8 cellular contexts compared by ENCODE assay signal in genomic region chr10:11610855-11611247, GRCh38. TPM values are rescaled to one million over a fixed set of nuclear protein-coding genes. Genes with fewer than 3 reads are reported as not detected.
DNase-seq lines count a peak whose midpoint lies in the region; ATAC-seq and TF ChIP-seq lines count a peak whose summit lies in the region.

No MANE protein-coding gene starts in this region.

- ATAC-seq in Right ventricle myocardium inferior (peak; percentile 14), HG03354 (IDR thresholded peaks at IDR 0.05; ENCODE audit: poor library complexity, severe bottlenecking, unreplicated experiment) (peak; percentile 13)

- H3K4me3 ChIP-seq in WI38 (ENCODE audit: low read depth, low read length) (peak overlapping the region; percentile 92), stomach (peak overlapping the region; percentile 77 to 97 (median 86))

- no peak for TF ChIP-seq EP300 in stomach (IDR thresholded peaks at IDR 0.05)

- WGBS in stomach, 5 donors: 0 to 1% (median 1%) methylated on average over 17 to 40 of the region's 40 CpGs

- no peaks in the 10 kb centered on the region for H3K36me3 ChIP-seq in stomach

- peaks cover 9 to 39% (median 26%) of the 10 kb centered on the region in 4 donors for H3K4me1 ChIP-seq in stomach

- DNase-seq in Right ventricle myocardium inferior (ENCODE audit: missing footprints) (peak; percentile 76), cardiac septum (ENCODE audit: low spot score) (no peak), ecto neural progenitor cell (ENCODE audit: low spot score) (peak; percentile 65), lung microvascular endothelial cell (ENCODE audit: low read depth in 2 of 2) (peak; percentile 44 to 48), stomach (no peak), NCI-H2029 treated with DMSO at 0.1 percent for 48 hours (lab: John Stamatoyannopoulos, UW) (no peak)

- peak overlapping the region; percentile 91 to 97 (median 94) for H3K27ac ChIP-seq in stomach

- intact Hi-C loops in Right ventricle myocardium inferior (cut with DNase I): loop anchor here (5.0 kb wide), 2 partner anchors 94 to 131 kb away; partner anchors contain the start of gene ECHDC3
- intact Hi-C loops in cardiac septum (cut with DNase I): loop anchor here (5.0 kb wide), 2 partner anchors 71 to 89 kb away; no protein-coding TSS in a partner anchor
- intact Hi-C loops in stomach (cut with DNase I; ENCODE audit: low total_unique reads): no loop called here

- TF ChIP-seq POLR2A in stomach (IDR thresholded peaks at IDR 0.05): no peak

- TF ChIP-seq CTCF in WI38 (IDR thresholded peaks at IDR 0.05; ENCODE audit: low read depth, low read length) (no peak), stomach (IDR thresholded peaks at IDR 0.05) (no peak)

- no peaks in the 10 kb centered on the region for H3K9me3 ChIP-seq in stomach

- H3K27me3 ChIP-seq in stomach: no peaks in the 10 kb centered on the region

RNA-seq across cellular contexts. Expression of gene USP6NL, which starts 0.6 kb away (rescaled TPM):
- total RNA-seq in Right ventricle myocardium inferior: 6.4 TPM
- total RNA-seq in cardiac septum: 10.5 TPM
- total RNA-seq in lung microvascular endothelial cell: 9.6 and 11.3 TPM in 2 replicates
- 10 to 100 TPM in 3 of 5 donors, 1 to 10 TPM in 2; 6.2 to 31.5 (median 20.9) TPM for total RNA-seq in stomach
- polyA plus RNA-seq in stomach: 1 to 10 TPM; 4.7 to 6.0 (median 5.5) TPM

Comparison
In these comparisons a context has a peak if more than half of its experiments do, and no peak if none do; other contexts are left out.
1. DNase-seq: peak in Right ventricle myocardium inferior (single experiment), ecto neural progenitor cell (single experiment) and lung microvascular endothelial cell (2 of 2); none in cardiac septum (single experiment), stomach (single experiment) and NCI-H2029 treated with DMSO at 0.1 percent for 48 hours (single experiment).